In genomic region chr1:24149854-24150227, GRCh38 we compare ENCODE assay signal across 8 cellular contexts.
DNase-seq lines count a peak whose midpoint lies in the region; ATAC-seq lines count a peak whose summit lies in the region.

No MANE protein-coding gene starts in this region.

- DNase-seq in DMS53 (lab: John Stamatoyannopoulos, UW) (peak; percentile 73), DMS53 treated with DMSO at 0.1 percent for 48 hours (lab: John Stamatoyannopoulos, UW; ENCODE audit: unreplicated experiment) (no peak), activated T-cell treated with anti-CD3 and anti-CD28 coated beads for 48 hours (ENCODE audit: low read depth) (peak; percentile 42), hepatic stellate cell (ENCODE audit: low spot score) (peak; percentile 83), dedifferentiated amniotic fluid mesenchymal stem cell (ENCODE audit: extremely low spot score) (no peak), ecto neural progenitor cell (ENCODE audit: low spot score) (no peak)
- DNase-seq in stimulated activated CD8-positive, alpha-beta memory T cell treated with anti-CD3 and anti-CD28 coated beads, Interleukin-4, amount 100 ng/mL, for 24 hours (ENCODE audit: low read depth): peak; percentile 36

- no peak for ATAC-seq in GM21528 (IDR thresholded peaks at IDR 0.05; ENCODE audit: low FRiP score, unreplicated experiment)

Comparison
In these comparisons a context has a peak if more than half of its experiments do, and no peak if none do; other contexts are left out.
1. DNase-seq: peak in DMS53 (single experiment), activated T-cell treated with anti-CD3 and anti-CD28 coated beads for 48 hours (single experiment), hepatic stellate cell (single experiment) and stimulated activated CD8-positive, alpha-beta memory T cell treated with anti-CD3 and anti-CD28 coated beads, Interleukin-4, amount 100 ng/mL, for 24 hours (single experiment); none in DMS53 treated with DMSO at 0.1 percent for 48 hours (single experiment), dedifferentiated amniotic fluid mesenchymal stem cell (single experiment) and ecto neural progenitor cell (single experiment).